In the genomic region with DNA sequence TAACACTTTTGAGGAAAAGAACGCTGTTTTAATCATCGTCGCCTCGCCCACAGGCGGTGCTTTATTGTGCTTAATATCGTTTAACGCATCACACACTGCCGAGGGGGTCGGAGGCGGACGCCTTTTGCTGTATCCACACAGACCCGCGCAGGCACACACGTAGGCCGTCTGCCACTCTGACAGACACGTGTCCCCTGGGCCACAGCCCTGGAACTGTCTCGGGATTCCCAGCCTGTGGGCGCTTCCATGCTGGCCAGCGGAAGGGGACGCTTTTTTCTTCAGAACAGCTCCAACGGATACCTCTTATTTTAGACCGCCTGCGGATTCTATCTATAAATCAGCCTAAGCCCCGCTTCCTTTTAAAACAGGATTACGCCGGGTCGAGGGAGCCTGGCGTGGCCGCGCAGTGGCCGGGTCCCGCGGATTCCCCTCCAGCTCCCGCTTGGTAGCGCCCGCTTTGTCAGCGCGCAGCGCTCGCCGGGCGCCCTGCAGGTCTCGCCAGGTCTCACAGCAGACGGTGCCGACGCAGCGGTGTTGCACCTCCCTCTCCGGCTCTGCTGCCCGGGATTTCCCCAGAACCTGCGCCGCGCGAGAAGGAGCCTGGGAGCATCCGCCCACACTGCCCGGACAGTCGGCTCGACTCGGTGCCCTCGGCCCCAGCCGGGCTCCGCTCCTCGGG, we compare ENCODE assay signal across 8 cellular contexts. TPM values are rescaled to one million over a fixed set of nuclear protein-coding genes. Genes with fewer than 3 reads are reported as not detected.
DNase-seq lines count a peak whose midpoint lies in the region; ATAC-seq lines count a peak whose summit lies in the region.

Gene NOCT, plus strand, starts transcription at position 513 of the 679 bp plus-strand sequence. CDS start 201 bp downstream, outside the sequence.

- peak; percentile 92 for ATAC-seq in GM21360 (IDR thresholded peaks at IDR 0.05; ENCODE audit: unreplicated experiment)

- DNase-seq in COR-L47 (lab: John Stamatoyannopoulos, UW) (peak; percentile 87), HT-29 (ENCODE audit: low spot score) (peak; percentile 95), lung microvascular endothelial cell (ENCODE audit: low read depth in 2 of 2) (peak; percentile 94 to 95)
- peak; percentile 90 for DNase-seq in NK-92 treated with Interleukin-12 subunit alpha and Interleukin-12 subunit beta, amount 100 ng/mL, for 24 hours (lab: John Stamatoyannopoulos, UW)
- peak; percentile 95 for DNase-seq in activated CD8-positive, alpha-beta memory T cell treated with anti-CD3 and anti-CD28 coated beads for 24 hours
- DNase-seq in effector CD4-positive, alpha-beta T cell = peak; percentile 92
- DNase-seq in stimulated activated CD4-positive, alpha-beta T cell treated with anti-CD3 and anti-CD28 coated beads, TNF-alpha, amount 100 ng/mL, for 4 hours (ENCODE audit: low read depth in 3 of 3) = peak; percentile 82 to 87 (median 85)

RNA-seq across cellular contexts. Expression of gene NOCT, which starts in this region (rescaled TPM):
- 20.4 and 26.0 TPM in 2 replicates for total RNA-seq in HT-29 (2014; rRNA removed; shearing (Covaris generic))
- 18.3 and 24.6 TPM in 2 replicates for total RNA-seq in lung microvascular endothelial cell

Comparison
In these comparisons a context has a peak if more than half of its experiments do, and no peak if none do; other contexts are left out.
1. Peak in every context shown above with its lines: DNase-seq and ATAC-seq.